ENCODE assay signal across 11 cellular contexts in the genomic region with DNA sequence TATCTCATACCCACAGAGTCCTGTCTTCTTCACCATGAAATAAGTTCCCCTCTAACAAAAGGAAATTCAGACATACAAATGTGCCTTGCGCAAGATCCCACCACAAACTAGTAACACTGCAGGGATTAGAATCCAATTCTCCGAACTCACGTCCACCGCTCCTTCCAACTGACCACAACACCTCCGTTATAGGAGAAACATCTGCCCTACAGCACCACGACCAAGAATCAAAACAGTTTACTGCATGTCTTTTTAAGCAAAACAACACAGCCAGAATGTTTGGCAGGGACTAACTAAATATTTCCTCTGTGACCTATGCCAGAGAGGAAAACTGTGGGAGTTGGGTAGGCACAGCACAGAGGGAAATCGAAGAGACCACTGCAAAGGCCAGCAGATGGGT.
A peak's percentile ranks its signal among the peaks of the same experiment; 100 is the strongest.
DNase-seq lines count a peak whose midpoint lies in the region; ATAC-seq and TF ChIP-seq lines count a peak whose summit lies in the region.
"Had no signal": no experiment of that assay in that cellular context is flagged by ENCODE, and none has a peak within 500 bp of the region (broad histone marks: within the 10 kb centered on the region; RNA-seq: fewer than 3 reads in every experiment).

No MANE protein-coding gene starts in this region.

- TF ChIP-seq CTCF in breast epithelium (IDR thresholded peaks at IDR 0.05) (no peak), left lung (IDR thresholded peaks at IDR 0.05) (no peak), thyroid gland (IDR thresholded peaks at IDR 0.05) (no peak)

- H3K4me1 ChIP-seq in breast epithelium = peaks cover 0 to 17% of the 10 kb centered on the region in 2 donors
- H3K4me1 ChIP-seq in left lung = peaks cover 25 to 49% of the 10 kb centered on the region in 2 donors
- peaks cover 16 to 37% of the 10 kb centered on the region in 2 donors for H3K4me1 ChIP-seq in thyroid gland

- DNase-seq in MG63 (peak; percentile 8), breast epithelium (ENCODE audit: low spot score in 2 of 2) (no peak), left lung (no peak), thyroid gland (no peak), left colon (no peak), NCI-H146 (lab: John Stamatoyannopoulos, UW) (no peak)
- DNase-seq: activated CD4-positive, alpha-beta T cell treated with anti-CD3 and anti-CD28 coated beads, Interleukin-2, amount 10 ng/mL, durations not matched to agents 24 days and 14 days; NCI-H1092 treated with DMSO at 0.1 percent for 48 hours had no signal

- no peak overlapping the region for H3K4me3 ChIP-seq in MG63
- peak overlapping the region in 1 of 3 donors; percentile 13 for H3K4me3 ChIP-seq in breast epithelium
- H3K4me3 ChIP-seq in left lung = no peak overlapping the region
- no peak overlapping the region for H3K4me3 ChIP-seq in thyroid gland (replicated peaks in 1 of 3)

- intact Hi-C loops in breast epithelium (cut with DNase I; ENCODE audit: low total_unique reads) = no loop called here
- intact Hi-C loops in left lung (cut with DNase I) = no loop called here
- intact Hi-C loops in thyroid gland (cut with DNase I) = no loop called here
- intact Hi-C loops in left colon (cut with DNase I, micrococcal nuclease) = no loop called here

- H3K27me3 ChIP-seq in MG63 (no peaks in the 10 kb centered on the region), breast epithelium (no peaks in the 10 kb centered on the region), left lung (no peaks in the 10 kb centered on the region), thyroid gland (no peaks in the 10 kb centered on the region)

- 56 to 64% methylated on average over 7 of the region's 7 CpGs for WGBS in thyroid gland, 2 donors

- H3K27ac ChIP-seq in breast epithelium = peak overlapping the region; percentile 78 to 84
- H3K27ac ChIP-seq in left lung = peak overlapping the region; percentile 56 to 57
- peak overlapping the region in 2 of 3 donors; percentile 51 to 71 for H3K27ac ChIP-seq in thyroid gland

- no peak for ATAC-seq in left lung
- no peak for ATAC-seq in HG02884 (IDR thresholded peaks at IDR 0.05; ENCODE audit: unreplicated experiment)
- no peak for ATAC-seq in left colon
- ATAC-seq in GM18502 (IDR thresholded peaks at IDR 0.05; ENCODE audit: poor library complexity, unreplicated experiment) = no peak
- ATAC-seq: stimulated activated effector memory CD8-positive, alpha-beta T cell treated with anti-CD3 and anti-CD28 coated beads, Interleukin-12 subunit alpha, Interleukin-12 subunit beta, amount 100 ng/mL, for 72 hours had no signal

- H3K9me3 ChIP-seq in MG63 (no peaks in the 10 kb centered on the region), breast epithelium (no peaks in the 10 kb centered on the region), left lung (no peaks in the 10 kb centered on the region), thyroid gland (no peaks in the 10 kb centered on the region)

- H3K36me3 ChIP-seq in MG63 = no peaks in the 10 kb centered on the region
- H3K36me3 ChIP-seq in breast epithelium = no peaks in the 10 kb centered on the region
- H3K36me3 ChIP-seq in left lung = no peaks in the 10 kb centered on the region
- H3K36me3 ChIP-seq in thyroid gland = no peaks in the 10 kb centered on the region

- TF ChIP-seq POLR2A in breast epithelium (IDR thresholded peaks at IDR 0.05) (no peak), thyroid gland (IDR thresholded peaks at IDR 0.05) (no peak)
